27 cellular contexts compared by ENCODE assay signal in the genomic region with DNA sequence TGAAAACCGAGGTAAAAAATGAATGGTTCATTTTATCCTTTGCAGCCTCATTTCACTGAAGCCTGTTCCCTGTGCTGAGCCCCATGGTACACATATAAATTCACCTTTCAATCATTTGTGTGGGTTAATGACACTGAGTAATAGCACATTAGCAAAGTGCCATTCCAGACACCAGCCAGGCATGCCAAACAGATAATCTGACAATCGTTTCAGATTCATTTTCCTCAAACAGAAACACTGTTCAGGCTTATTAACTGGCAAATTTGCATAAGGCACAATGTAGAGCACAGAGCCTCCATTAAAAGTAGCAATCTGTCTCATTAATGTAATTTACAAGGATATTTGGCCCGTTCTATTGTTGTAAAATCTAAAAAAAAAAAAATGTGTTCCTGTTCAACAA.
"Had no signal": no experiment of that assay in that cellular context is flagged by ENCODE, and none has a peak within 500 bp of the region (broad histone marks: within the 10 kb centered on the region; RNA-seq: fewer than 3 reads in every experiment).

No MANE protein-coding gene starts in this region.

- H3K27ac ChIP-seq: adrenal gland, breast epithelium, cardiac muscle cell, colonic mucosa had no signal

- DNase-seq: activated CD4-positive, alpha-beta memory T cell treated with anti-CD3 and anti-CD28 coated beads for 36 hours; activated CD4-positive, alpha-beta T cell treated with anti-CD3 and anti-CD28 coated beads for 36 hours; activated CD4-positive, alpha-beta T cell treated with anti-CD3 and anti-CD28 coated beads, Interleukin-2, amount 10 ng/mL, durations not matched to agents 24 days and 14 days; activated CD4-positive, CD25-positive, alpha-beta regulatory T cell; activated CD4-positive, CD25-positive, alpha-beta regulatory T cell treated with anti-CD3 and anti-CD28 coated beads, Interleukin-2, amount 50 U/mL, for 72 hours; activated CD8-positive, alpha-beta memory T cell treated with anti-CD3 and anti-CD28 coated beads, Interleukin-2, amount 10 ng/mL, durations not matched to agents 7 days and 5 days; activated CD8-positive, alpha-beta memory T cell treated with anti-CD3 and anti-CD28 coated beads, Interleukin-2, amount 50 U/mL, for 4 hours; activated CD8-positive, alpha-beta T cell treated with anti-CD3 and anti-CD28 coated beads, Interleukin-2, amount 10 ng/mL, durations not matched to agents 7 days and 5 days; activated effector memory CD4-positive, alpha-beta T cell treated with anti-CD3 and anti-CD28 coated beads, Interleukin-2, amount 50 U/mL, for 16 hours; activated naive CD4-positive, alpha-beta T cell treated with anti-CD3 and anti-CD28 coated beads for 36 hours; activated naive CD8-positive, alpha-beta T cell treated with anti-CD3 and anti-CD28 coated beads for 36 hours; activated naive CD8-positive, alpha-beta T cell treated with anti-CD3 and anti-CD28 coated beads, Interleukin-2, amount 50 U/mL, for 24 hours; activated T-cell treated with anti-CD3 and anti-CD28 coated beads, Interleukin-2, amount 50 U/mL, for 1 hour; activated T-cell treated with anti-CD3 and anti-CD28 coated beads, Interleukin-2, amount 50 U/mL, for 48 hours; adrenal gland; amygdala; aorta; central memory CD4-positive, alpha-beta T cell; cerebellar nuclear complex; colonic mucosa; effector CD8-positive, alpha-beta T cell; foreskin fibroblast; T-helper 17 cell; T1000 had no signal

- H3K36me3 ChIP-seq: adrenal gland, breast epithelium, cardiac muscle cell, colonic mucosa had no signal

- ATAC-seq: activated CD4-positive, alpha-beta T cell treated with anti-CD3 and anti-CD28 coated beads for 36 hours; activated CD8-positive, alpha-beta memory T cell treated with anti-CD3 and anti-CD28 coated beads, Interleukin-2, amount 10 ng/mL, durations not matched to agents 7 days and 5 days; activated CD8-positive, alpha-beta T cell treated with anti-CD3 and anti-CD28 coated beads, Interleukin-2, amount 10 ng/mL, durations not matched to agents 7 days and 5 days; activated naive CD8-positive, alpha-beta T cell treated with anti-CD3 and anti-CD28 coated beads, Interleukin-2, amount 50 U/mL, for 24 hours; esophagus mucosa; T-helper 17 cell had no signal

- H3K9me3 ChIP-seq: adrenal gland, breast epithelium, colonic mucosa had no signal

- H3K4me1 ChIP-seq: breast epithelium, colonic mucosa had no signal

- H3K27me3 ChIP-seq: adrenal gland, breast epithelium, cardiac muscle cell, colonic mucosa had no signal

- H3K4me3 ChIP-seq: adrenal gland, breast epithelium, cardiac muscle cell, colonic mucosa had no signal
